Comparison of ENCODE assay signal across 8 cellular contexts in genomic region chr15:34209421-34210282, GRCh38.
DNase-seq lines count a peak whose midpoint lies in the region; ATAC-seq and TF ChIP-seq lines count a peak whose summit lies in the region.

Gene KATNBL1 (minus strand): TSS chr15:34210096. CDS start chr15:34163676, 46,420 bp downstream.

- peak; percentile 94 for DNase-seq in GM19238 (ENCODE audit: insufficient read length, low spot score)
- DNase-seq in NCI-H510A treated with DMSO at 0.1 percent for 48 hours (lab: John Stamatoyannopoulos, UW) = peak; percentile 86
- peak; percentile 97 to 99 for DNase-seq in activated CD4-positive, alpha-beta T cell treated with anti-CD3 and anti-CD28 coated beads for 24 hours (ENCODE audit: low read depth in 2 of 2)
- DNase-seq in choroid plexus epithelial cell (ENCODE audit: low read depth) = peak; percentile 93
- peak; percentile 97 to 99 for DNase-seq in stimulated activated CD4-positive, alpha-beta T cell treated with anti-CD3 and anti-CD28 coated beads, Interleukin-1b, Interleukin-23, amount 100 ng/mL, for 4 hours (ENCODE audit: low read depth in 2 of 2)

- H3K4me1 ChIP-seq in BLaER1 = peaks cover 15% of the 10 kb centered on the region

- H3K4me2 ChIP-seq in BLaER1 = peak within 1 kb of the TSS; percentile 92

- H3K27ac ChIP-seq in BLaER1 (peak within 1 kb of the TSS; percentile 93), layer of hippocampus (ENCODE audit: low read depth, low read length) (peak within 1 kb of the TSS; percentile 73)

- TF ChIP-seq CTCF in choroid plexus epithelial cell (conservative IDR thresholded peaks at IDR 0.05; ENCODE audit: low read depth, low read length) = peak; percentile 90

- peak within 1 kb of the TSS; percentile 90 for H3K9ac ChIP-seq in BLaER1

- peak; percentile 90 for ATAC-seq in HG03442 (IDR thresholded peaks at IDR 0.05; ENCODE audit: unreplicated experiment)

- H3K9me3 ChIP-seq in BLaER1 = peaks cover 5% of the 10 kb centered on the region; the same call in 1 of the 2 replicates

- H3K27me3 ChIP-seq in BLaER1 = no peaks in the 10 kb centered on the region
- no peaks in the 10 kb centered on the region for H3K27me3 ChIP-seq in layer of hippocampus (ENCODE audit: control insufficient read depth, insufficient read depth, low read length)

- peaks cover 19% of the 10 kb centered on the region; the same call in 1 of the 2 replicates for H3K36me3 ChIP-seq in BLaER1

- H3K4me3 ChIP-seq in BLaER1 = peak within 1 kb of the TSS; percentile 86
- peak within 1 kb of the TSS; percentile 69 for H3K4me3 ChIP-seq in choroid plexus epithelial cell (ENCODE audit: low read depth, low read length)

- peaks cover 14% of the 10 kb centered on the region; the same call in 1 of the 2 replicates for H4K20me1 ChIP-seq in BLaER1

Comparison
In these comparisons a context has a peak if more than half of its experiments do, and no peak if none do; other contexts are left out.
1. Peak in every context shown above with its lines: DNase-seq, ATAC-seq, H3K4me3 ChIP-seq and H3K27ac ChIP-seq.